Comparison of ENCODE assay signal across 31 cellular contexts in the genomic region with DNA sequence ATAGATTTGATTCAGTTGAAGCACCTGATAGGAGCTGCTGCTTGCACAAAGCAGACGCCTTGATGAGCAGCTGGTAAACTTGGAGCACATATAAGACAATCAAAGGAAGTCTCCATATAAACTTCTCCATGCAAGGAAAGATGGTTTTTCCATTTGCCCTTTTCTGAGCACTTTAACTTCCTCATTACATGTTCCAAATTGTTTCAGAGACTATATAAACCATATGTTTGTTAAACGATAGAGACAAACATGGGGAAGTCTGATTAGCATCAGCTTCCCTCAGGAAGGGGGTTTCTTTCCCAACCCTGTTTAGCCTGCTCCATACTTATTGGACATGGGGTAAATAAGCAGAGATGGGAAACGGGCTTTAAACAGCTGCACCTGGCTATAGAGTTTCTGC.
"Had no signal": no experiment of that assay in that cellular context is flagged by ENCODE, and none has a peak within 500 bp of the region (broad histone marks: within the 10 kb centered on the region; RNA-seq: fewer than 3 reads in every experiment).

No MANE protein-coding gene starts in this region.

- H3K9me3 ChIP-seq: ascending aorta, breast epithelium, colonic mucosa, esophagus squamous epithelium, gastroesophageal sphincter, heart right ventricle had no signal

- H3K79me2 ChIP-seq: hepatocyte had no signal

- H3K27me3 ChIP-seq: ascending aorta, breast epithelium, cardiac muscle cell, colonic mucosa, esophagus squamous epithelium, gastroesophageal sphincter, heart right ventricle, hepatocyte had no signal

- H3K36me3 ChIP-seq: breast epithelium, cardiac muscle cell, colonic mucosa had no signal

- H3K27ac ChIP-seq: ascending aorta, breast epithelium, cardiac muscle cell, colonic mucosa, dorsolateral prefrontal cortex, epithelial cell of prostate, esophagus squamous epithelium, gastroesophageal sphincter, hepatocyte had no signal

- H2AFZ ChIP-seq: hepatocyte had no signal

- H3K4me2 ChIP-seq: hepatocyte had no signal

- H3K4me3 ChIP-seq: ascending aorta, breast epithelium, cardiac muscle cell, colonic mucosa, dorsolateral prefrontal cortex, esophagus squamous epithelium, gastroesophageal sphincter, heart right ventricle, hepatocyte had no signal

- DNase-seq: activated CD4-positive, alpha-beta memory T cell treated with anti-CD3 and anti-CD28 coated beads, Interleukin-2, amount 10 ng/mL, durations not matched to agents 7 days and 5 days; activated CD4-positive, alpha-beta T cell treated with anti-CD3 and anti-CD28 coated beads for 1 hour; activated CD4-positive, alpha-beta T cell treated with anti-CD3 and anti-CD28 coated beads for 4 hours; activated CD4-positive, alpha-beta T cell treated with anti-CD3 and anti-CD28 coated beads, Interleukin-2, amount 10 ng/mL, durations not matched to agents 7 days and 5 days; activated CD4-positive, alpha-beta T cell treated with anti-CD3 and anti-CD28 coated beads, Interleukin-2, amount 50 U/mL, for 4 hours; activated CD8-positive, alpha-beta memory T cell treated with anti-CD3 and anti-CD28 coated beads, Interleukin-2, amount 50 U/mL, for 48 hours; activated gamma-delta T cell; activated naive CD4-positive, alpha-beta T cell; activated naive CD4-positive, alpha-beta T cell treated with anti-CD3 and anti-CD28 coated beads, Interleukin-2, amount 10 ng/mL, durations not matched to agents 7 days and 5 days; activated naive CD8-positive, alpha-beta T cell treated with anti-CD3 and anti-CD28 coated beads, Interleukin-2, amount 10 ng/mL, durations not matched to agents 7 days and 5 days; activated T-cell treated with anti-CD3 and anti-CD28 coated beads for 4 hours; activated T-cell treated with anti-CD3 and anti-CD28 coated beads, Interleukin-2, amount 50 U/mL, for 24 hours; activated T-cell treated with anti-CD3 and anti-CD28 coated beads, Interleukin-2, amount 50 U/mL, for 72 hours; central memory CD4-positive, alpha-beta T cell; cerebellar nuclear complex; colonic mucosa; dorsolateral prefrontal cortex; effector memory CD4-positive, alpha-beta T cell; endodermal cell; esophagus squamous epithelium; foreskin melanocyte; heart right ventricle; T-helper 2 cell had no signal

- FAIRE-seq: TTC549 had no signal

- ATAC-seq: activated naive CD4-positive, alpha-beta T cell treated with anti-CD3 and anti-CD28 coated beads, Interleukin-2, amount 50 U/mL, for 72 hours; activated T-cell treated with anti-CD3 and anti-CD28 coated beads, Interleukin-2, amount 50 U/mL, for 72 hours; gastroesophageal sphincter had no signal

- H3K4me1 ChIP-seq: ascending aorta, breast epithelium, colonic mucosa, esophagus squamous epithelium had no signal
